In genomic region chr17:7916799-7917198, GRCh38 we compare ENCODE assay signal across 2 cellular contexts.
TF ChIP-seq lines count a peak whose summit lies in the region.

No MANE protein-coding gene starts in this region.

TF ChIP-seq in endothelial cell of umbilical vein, 7 proteins besides CTCF, POLR2A, EP300 and RAD21:
- TF ChIP-seq MYC (IDR thresholded peaks at IDR 0.05; ENCODE audit: low read depth, low read length) (no peak), MAX (IDR thresholded peaks at IDR 0.05; ENCODE audit: insufficient read depth, insufficient read length) (no peak), POLR2AphosphoS5 (IDR thresholded peaks at IDR 0.05; ENCODE audit: insufficient read depth, low read depth, low read length) (no peak), GATA2 (IDR thresholded peaks at IDR 0.05; ENCODE audit: insufficient read depth, insufficient read length, low read depth, low read length) (no peak), JUN (IDR thresholded peaks at IDR 0.05; ENCODE audit: borderline replicate concordance, insufficient read depth, insufficient read length, low read depth) (no peak), EZH2 (IDR thresholded peaks at IDR 0.05; ENCODE audit: borderline replicate concordance, low read depth, low read length, severe bottlenecking) (no peak), FOS (IDR thresholded peaks at IDR 0.05; ENCODE audit: borderline replicate concordance, insufficient read depth, low read length) (no peak)

TF ChIP-seq in HEK293T, 16 proteins besides CTCF, POLR2A, EP300 and RAD21:
- TF ChIP-seq ZNF384 (IDR thresholded peaks at IDR 0.05): no peak
- TF ChIP-seq FOXA1 (IDR thresholded peaks at IDR 0.05): no peak
- no peak for TF ChIP-seq PKNOX1 (IDR thresholded peaks at IDR 0.05)
